ENCODE assay signal across 18 cellular contexts in the genomic region with DNA sequence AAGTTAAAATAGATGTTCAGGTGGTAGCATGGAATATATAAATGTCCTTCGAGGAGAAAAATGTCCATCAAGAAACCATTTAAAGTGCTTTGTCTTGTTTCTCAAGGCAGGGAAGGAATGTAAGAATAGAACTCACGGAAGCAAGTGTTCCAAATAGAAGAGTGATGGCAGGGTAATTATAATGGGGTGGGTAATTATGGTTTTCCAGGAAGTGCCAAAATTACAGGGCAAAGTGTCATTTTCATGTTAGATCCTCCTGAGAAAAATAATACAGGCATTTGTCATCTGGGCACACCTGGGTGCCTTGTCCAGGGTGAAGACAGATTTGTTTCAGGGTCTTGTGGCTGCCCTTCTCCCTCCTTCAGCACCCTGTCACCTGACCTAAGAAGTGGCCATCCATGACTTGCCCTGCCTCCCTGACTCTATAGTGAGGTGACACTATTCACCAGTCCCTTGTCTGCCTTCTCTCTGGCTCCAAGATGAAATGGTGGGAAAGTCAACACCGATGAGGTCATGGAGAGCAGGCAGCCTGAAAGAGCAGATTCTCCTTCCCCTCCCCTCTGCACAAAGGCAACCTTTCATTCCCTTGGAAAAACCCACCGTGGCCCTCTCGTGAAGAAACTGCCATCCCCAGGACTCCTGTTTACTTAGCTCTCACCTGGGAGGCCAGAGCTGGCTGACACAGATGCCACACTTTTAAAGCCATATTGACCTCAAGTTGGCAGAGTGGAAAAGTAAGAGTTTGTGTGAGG. TPM values are rescaled to one million over a fixed set of nuclear protein-coding genes. Genes with fewer than 3 reads are reported as not detected.
DNase-seq lines count a peak whose midpoint lies in the region; ATAC-seq and TF ChIP-seq lines count a peak whose summit lies in the region.
"Had no signal": no experiment of that assay in that cellular context is flagged by ENCODE, and none has a peak within 500 bp of the region (broad histone marks: within the 10 kb centered on the region; RNA-seq: fewer than 3 reads in every experiment).

No MANE protein-coding gene starts in this region.

- intact Hi-C loops in PC-9 (cut with micrococcal nuclease; ENCODE audit: unreplicated experiment): no loop called here
- intact Hi-C loops in mucosa of descending colon (cut with DNase I, micrococcal nuclease): no loop called here

- POLR2A ChIA-PET in PC-9 (lab: Charles Lee; ENCODE audit: unreplicated experiment): interaction anchor here (0.6 kb wide), 1 partner anchor 45 kb away, joined by 9 read pairs; a partner anchor contains a TSS

- no peaks in the 10 kb centered on the region for H3K9me3 ChIP-seq in PC-9 (ENCODE audit: insufficient read depth, low read depth)
- no peaks in the 10 kb centered on the region for H3K9me3 ChIP-seq in mucosa of descending colon
- H3K9me3 ChIP-seq: sigmoid colon had no signal

- H3K36me3 ChIP-seq in PC-9 (ENCODE audit: low read depth): no peaks in the 10 kb centered on the region
- no peaks in the 10 kb centered on the region for H3K36me3 ChIP-seq in mucosa of descending colon (ENCODE audit: low read depth)
- H3K36me3 ChIP-seq: BLaER1 treated with 17β-estradiol and CSF1 and Interleukin-3, amounts not matched to agents 10 nM and 100 nM; sigmoid colon had no signal

- H3K79me2 ChIP-seq in PC-9 (ENCODE audit: low read depth): no peaks in the 10 kb centered on the region

- no TSS peak for BruUV-seq in PC-9 (replicated peaks; lab: Mats Ljungman, UMichigan)

- H3K4me3 ChIP-seq in PC-9 (no peak overlapping the region), mucosa of descending colon (no peak overlapping the region)
- H3K4me3 ChIP-seq: BLaER1 treated with 17β-estradiol and CSF1 and Interleukin-3, amounts not matched to agents 10 nM and 100 nM; GM23248; sigmoid colon had no signal

- peak overlapping the region; percentile 18 for H3K4me2 ChIP-seq in PC-9
- H3K4me2 ChIP-seq: BLaER1 treated with 17β-estradiol and CSF1 and Interleukin-3, amounts not matched to agents 10 nM and 100 nM had no signal

- peak; percentile 23; the same call in 1 of the 2 replicates for TF ChIP-seq EP300 in Ishikawa (IDR thresholded peaks at IDR 0.05; ENCODE audit: borderline replicate concordance)

- in situ Hi-C loops in GM13976 (cut with MboI; ENCODE audit: low sequenced_read_pairs, unreplicated experiment): no loop called here

- H4K20me1 ChIP-seq in PC-9 (ENCODE audit: insufficient read depth): no peaks in the 10 kb centered on the region
- H4K20me1 ChIP-seq: BLaER1 treated with 17β-estradiol and CSF1 and Interleukin-3, amounts not matched to agents 10 nM and 100 nM had no signal

- H3F3A ChIP-seq in PC-9 (ENCODE audit: insufficient read depth, low read depth): no peaks in the 10 kb centered on the region

- ATAC-seq in mucosa of descending colon (peak; percentile 62), HG02642 (IDR thresholded peaks at IDR 0.05; ENCODE audit: poor library complexity, unreplicated experiment) (no peak), GM21515 (IDR thresholded peaks at IDR 0.05; ENCODE audit: unreplicated experiment) (no peak)

- DNase-seq in GM13976 (ENCODE audit: low spot score) (no peak), PC-9 (peak; percentile 12 to 41), mucosa of descending colon (no peak), HCEC 1CT (no peak), CD1c-positive myeloid dendritic cell (ENCODE audit: extremely low spot score) (no peak)
- DNase-seq: activated CD4-positive, CD25-positive, alpha-beta regulatory T cell; activated effector memory CD4-positive, alpha-beta T cell treated with anti-CD3 and anti-CD28 coated beads, Interleukin-2, amount 50 U/mL, for 16 hours; amygdala; EL; foreskin fibroblast; GM23248; NCI-H524 treated with DMSO at 0.1 percent for 48 hours; sigmoid colon had no signal

- H3K4me1 ChIP-seq in PC-9 (replicated peaks; ENCODE audit: insufficient read depth) (peaks cover 19% of the 10 kb centered on the region), mucosa of descending colon (ENCODE audit: low read depth) (peaks cover 5% of the 10 kb centered on the region)
- H3K4me1 ChIP-seq: BLaER1 treated with 17β-estradiol and CSF1 and Interleukin-3, amounts not matched to agents 10 nM and 100 nM; sigmoid colon had no signal

- no peak overlapping the region for H2AFZ ChIP-seq in PC-9
- H2AFZ ChIP-seq: GM23248 had no signal

- H3K9me2 ChIP-seq in PC-9 (ENCODE audit: insufficient read depth): no peaks in the 10 kb centered on the region

- TF ChIP-seq RAD21 in Ishikawa (IDR thresholded peaks at IDR 0.05; ENCODE audit: low read depth): no peak

- no peak overlapping the region for H3K27ac ChIP-seq in PC-9
- H3K27ac ChIP-seq: BLaER1 treated with 17β-estradiol and CSF1 and Interleukin-3, amounts not matched to agents 10 nM and 100 nM; GM23248; sigmoid colon had no signal

- TF ChIP-seq CTCF in GM13976 (IDR thresholded peaks at IDR 0.05; ENCODE audit: borderline replicate concordance, control extremely low read depth, extremely low read depth, insufficient read depth, missing control alignments): peak; percentile 9
- no peak for TF ChIP-seq CTCF in PC-9 (conservative IDR thresholded peaks at IDR 0.05)
- TF ChIP-seq CTCF in mucosa of descending colon (IDR thresholded peaks at IDR 0.05): no peak

- no peaks in the 10 kb centered on the region for H3K27me3 ChIP-seq in PC-9 (ENCODE audit: insufficient read depth, low read depth)
- H3K27me3 ChIP-seq: BLaER1 treated with 17β-estradiol and CSF1 and Interleukin-3, amounts not matched to agents 10 nM and 100 nM; sigmoid colon had no signal

- CTCF ChIA-PET in PC-9 (lab: Charles Lee): no interaction called here

TF ChIP-seq in Ishikawa, 13 proteins besides CTCF, POLR2A, EP300 and RAD21:
- TF ChIP-seq EGR1 (IDR thresholded peaks at IDR 0.05) (no peak), TCF12 (IDR thresholded peaks at IDR 0.05; ENCODE audit: low read depth) (peak; percentile 26; the same call in 1 of the 2 replicates)
- TF ChIP-seq, protein P1, sequence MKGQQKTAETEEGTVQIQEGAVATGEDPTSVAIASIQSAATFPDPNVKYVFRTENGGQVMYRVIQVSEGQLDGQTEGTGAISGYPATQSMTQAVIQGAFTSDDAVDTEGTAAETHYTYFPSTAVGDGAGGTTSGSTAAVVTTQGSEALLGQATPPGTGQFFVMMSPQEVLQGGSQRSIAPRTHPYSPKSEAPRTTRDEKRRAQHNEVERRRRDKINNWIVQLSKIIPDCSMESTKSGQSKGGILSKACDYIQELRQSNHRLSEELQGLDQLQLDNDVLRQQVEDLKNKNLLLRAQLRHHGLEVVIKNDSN (IDR thresholded peaks at IDR 0.05): peak; percentile 55; the same call in 1 of the 2 replicates
- TF ChIP-seq, protein P2, sequence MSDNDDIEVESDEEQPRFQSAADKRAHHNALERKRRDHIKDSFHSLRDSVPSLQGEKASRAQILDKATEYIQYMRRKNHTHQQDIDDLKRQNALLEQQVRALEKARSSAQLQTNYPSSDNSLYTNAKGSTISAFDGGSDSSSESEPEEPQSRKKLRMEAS (IDR thresholded peaks at IDR 0.05): 0 out of 2 replicates have a peak, but pooled peaks have one; percentile 15

RNA-seq across cellular contexts. Expression of a gene that starts 45.1 kb away (rescaled TPM):
- total RNA-seq in PC-9 (2021) (147 and 221 TPM in 2 replicates), mucosa of descending colon (10 to 100 TPM; 17.9 to 35.1 (median 21.2) TPM)
- total RNA-seq: T-helper 1 cell treated with Interleukin-12 subunit alpha and Interleukin-12 subunit beta and Interleukin-4 antibody, amounts not matched to agents 30 ng/mL and 1 ng/mL, for 36 hours had no signal

Comparison
In these comparisons a context has a peak if more than half of its experiments do, and no peak if none do; other contexts are left out.
1. DNase-seq: peak in PC-9 (2 of 2); none in GM13976 (single experiment), mucosa of descending colon (0 of 3), HCEC 1CT (single experiment) and CD1c-positive myeloid dendritic cell (single experiment).